ENCODE assay signal across 16 cellular contexts in the genomic region with DNA sequence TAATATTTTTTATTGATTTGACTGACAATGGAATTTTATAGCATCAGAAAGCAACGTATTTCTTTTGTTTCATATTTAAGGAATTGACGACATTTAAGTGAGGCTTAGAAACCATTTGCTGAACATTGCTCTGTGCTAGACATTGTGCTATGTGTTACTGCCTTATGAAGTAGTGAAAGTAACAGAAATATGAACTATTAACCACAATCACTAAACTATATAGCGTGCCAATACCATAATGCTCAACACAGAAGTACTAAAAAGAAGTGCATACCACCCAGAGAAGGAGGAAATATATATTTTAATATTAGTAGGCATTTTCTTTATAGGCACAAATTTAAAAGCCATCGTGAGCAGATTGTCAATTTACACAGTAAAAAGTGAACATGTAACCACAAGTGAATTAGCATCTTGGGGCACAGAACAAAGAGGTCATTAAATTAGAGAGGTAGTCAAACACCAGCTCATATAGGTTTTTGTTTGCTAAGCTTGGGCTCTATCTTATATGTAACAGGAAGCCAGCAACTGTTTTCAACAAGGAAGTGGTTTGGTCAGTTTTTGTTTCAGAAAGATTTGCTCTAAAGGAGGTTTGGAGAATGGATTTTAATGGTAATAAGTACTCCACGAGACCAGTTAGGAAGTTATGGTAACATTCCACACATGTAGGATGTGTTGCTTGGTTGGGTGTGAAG.
DNase-seq lines count a peak whose midpoint lies in the region; ATAC-seq and TF ChIP-seq lines count a peak whose summit lies in the region.
"Had no signal": no experiment of that assay in that cellular context is flagged by ENCODE, and none has a peak within 500 bp of the region (broad histone marks: within the 10 kb centered on the region; RNA-seq: fewer than 3 reads in every experiment).

No MANE protein-coding gene starts in this region.

- peak overlapping the region; percentile 15 to 54 (median 27); a peak in 14 of 22 replicates for H3K4me2 ChIP-seq in BLaER1 treated with 17β-estradiol and CSF1 and Interleukin-3, amounts not matched to agents 10 nM and 100 nM

- no peaks in the 10 kb centered on the region for H3K27me3 ChIP-seq in BLaER1 treated with 17β-estradiol and CSF1 and Interleukin-3, amounts not matched to agents 10 nM and 100 nM
- H3K27me3 ChIP-seq in gastroesophageal sphincter, result no peaks in the 10 kb centered on the region
- H3K27me3 ChIP-seq: brain microvascular endothelial cell, left lung had no signal

- TF ChIP-seq CTCF in gastroesophageal sphincter (IDR thresholded peaks at IDR 0.05), result no peak

- H3K27ac ChIP-seq in BLaER1 treated with 17β-estradiol and CSF1 and Interleukin-3, amounts not matched to agents 10 nM and 100 nM, result peak overlapping the region in 1 of 11 experiments; percentile 17; a peak in 1 of 22 replicates
- H3K27ac ChIP-seq in substantia nigra (ENCODE audit: low read depth, low read length, poor library complexity, severe bottlenecking) (no peak overlapping the region), gastroesophageal sphincter (no peak overlapping the region)
- H3K27ac ChIP-seq: brain microvascular endothelial cell, left lung, prostate gland had no signal

- no peak for TF ChIP-seq POLR2A in gastroesophageal sphincter (IDR thresholded peaks at IDR 0.05)

- H3K36me3 ChIP-seq in BLaER1 treated with 17β-estradiol and CSF1 and Interleukin-3, amounts not matched to agents 10 nM and 100 nM, result no peaks in the 10 kb centered on the region
- no peaks in the 10 kb centered on the region for H3K36me3 ChIP-seq in gastroesophageal sphincter
- H3K36me3 ChIP-seq: brain microvascular endothelial cell, left lung, prostate gland had no signal

- H3K4me1 ChIP-seq in BLaER1 treated with 17β-estradiol and CSF1 and Interleukin-3, amounts not matched to agents 10 nM and 100 nM, result peaks cover 0 to 12% (median 8%) of the 10 kb centered on the region in 10 experiments; a peak in 10 of 20 replicates
- no peaks in the 10 kb centered on the region for H3K4me1 ChIP-seq in gastroesophageal sphincter
- H3K4me1 ChIP-seq: left lung, prostate gland had no signal

- no peaks in the 10 kb centered on the region for H4K20me1 ChIP-seq in BLaER1 treated with 17β-estradiol and CSF1 and Interleukin-3, amounts not matched to agents 10 nM and 100 nM

- 70 to 76% methylated on average over 5 of the region's 5 CpGs for WGBS in gastroesophageal sphincter (ENCODE audit: low coverage in 1 of 2), 2 donors

- H3K9ac ChIP-seq in BLaER1 treated with 17β-estradiol and CSF1 and Interleukin-3, amounts not matched to agents 10 nM and 100 nM, result no peak overlapping the region

- ATAC-seq in GM19043 (IDR thresholded peaks at IDR 0.05; ENCODE audit: low read depth, unreplicated experiment), result peak; percentile 63
- peak; percentile 74 for ATAC-seq in HG03378 (IDR thresholded peaks at IDR 0.05; ENCODE audit: unreplicated experiment)
- no peak for ATAC-seq in gastroesophageal sphincter
- no peak for ATAC-seq in HG03469 (IDR thresholded peaks at IDR 0.05; ENCODE audit: unreplicated experiment)
- ATAC-seq: left lung had no signal

- H3K9me3 ChIP-seq in BLaER1 treated with 17β-estradiol and CSF1 and Interleukin-3, amounts not matched to agents 10 nM and 100 nM (replicated peaks in 1 of 11), result no peaks in the 10 kb centered on the region
- no peaks in the 10 kb centered on the region for H3K9me3 ChIP-seq in gastroesophageal sphincter
- H3K9me3 ChIP-seq: prostate gland had no signal

- DNase-seq in NOMO-1 (lab: John Stamatoyannopoulos, UW; ENCODE audit: unreplicated experiment in 2 of 2), result peak; percentile 38 to 72
- DNase-seq in substantia nigra (lab: John Stamatoyannopoulos, UW), result no peak
- no peak for DNase-seq in activated CD8-positive, alpha-beta memory T cell treated with anti-CD3 and anti-CD28 coated beads, Interleukin-2, amount 50 U/mL, for 4 hours
- DNase-seq: activated CD4-positive, alpha-beta T cell treated with anti-CD3 and anti-CD28 coated beads for 1 hour; activated CD8-positive, alpha-beta memory T cell treated with anti-CD3 and anti-CD28 coated beads, Interleukin-2, amount 50 U/mL, for 48 hours; activated naive CD4-positive, alpha-beta T cell treated with anti-CD3 and anti-CD28 coated beads, Interleukin-2, amount 50 U/mL, for 16 hours; brain microvascular endothelial cell; hypothalamus; left lung; stimulated activated CD4-positive, alpha-beta T cell treated with anti-CD3 and anti-CD28 coated beads, Interleukin-12 subunit alpha, Interleukin-12 subunit beta, amount 100 ng/mL, for 4 hours had no signal

- TF ChIP-seq EP300 in gastroesophageal sphincter (IDR thresholded peaks at IDR 0.05), result no peak

- no peak overlapping the region for H3K4me3 ChIP-seq in BLaER1 treated with 17β-estradiol and CSF1 and Interleukin-3, amounts not matched to agents 10 nM and 100 nM
- no peak overlapping the region for H3K4me3 ChIP-seq in gastroesophageal sphincter
- H3K4me3 ChIP-seq: left lung, prostate gland had no signal

Comparison
In these comparisons a context has a peak if more than half of its experiments do, and no peak if none do; other contexts are left out.
1. ATAC-seq: peak in GM19043 (single experiment) and HG03378 (single experiment); none in gastroesophageal sphincter (single experiment) and HG03469 (single experiment).
2. DNase-seq: peak in NOMO-1 (2 of 2); none in substantia nigra (0 of 49) and activated CD8-positive, alpha-beta memory T cell treated with anti-CD3 and anti-CD28 coated beads, Interleukin-2, amount 50 U/mL, for 4 hours (single experiment).